ENCODE assay signal across 28 cellular contexts in genomic region chr9:3088166-3088702, GRCh38.
DNase-seq lines count a peak whose midpoint lies in the region; ATAC-seq, FAIRE-seq and TF ChIP-seq lines count a peak whose summit lies in the region.
"Had no signal": no experiment of that assay in that cellular context is flagged by ENCODE, and none has a peak within 500 bp of the region (broad histone marks: within the 10 kb centered on the region; RNA-seq: fewer than 3 reads in every experiment).

No MANE protein-coding gene starts in this region.

- 0% methylated on average over 10 of the region's 10 CpGs for WGBS in K562 (ENCODE audit: insufficient coverage, low coverage, missing lambda C conversion rate)

- H3K4me3 ChIP-seq in K562 (no peak overlapping the region), neural progenitor cell (no peak overlapping the region)
- H3K4me3 ChIP-seq: ascending aorta; BLaER1 treated with 17β-estradiol and CSF1 and Interleukin-3, amounts not matched to agents 10 nM and 100 nM; gastroesophageal sphincter; left ventricle myocardium inferior; suprapubic skin had no signal

- H3K36me3 Mint-ChIP-seq in neural progenitor cell = no peaks in the 10 kb centered on the region
- H3K36me3 Mint-ChIP-seq: activated CD4-positive, alpha-beta memory T cell treated with anti-CD3 and anti-CD28 coated beads for 36 hours; activated naive CD4-positive, alpha-beta T cell treated with anti-CD3 and anti-CD28 coated beads, Interleukin-2, amount 50 U/mL, for 72 hours; naive B cell had no signal

- CTCF ChIA-PET in K562 (lab: Yijun Ruan, JAX; ENCODE audit: low intra/inter-chr PET ratio) = no interaction called here

- no peak overlapping the region for H3K4me2 ChIP-seq in K562 (ENCODE audit: insufficient read depth, low read length)
- H3K4me2 ChIP-seq in neural progenitor cell = no peak overlapping the region
- H3K4me2 ChIP-seq: BLaER1 treated with 17β-estradiol and CSF1 and Interleukin-3, amounts not matched to agents 10 nM and 100 nM had no signal

- no peak overlapping the region for H3K9ac ChIP-seq in K562 (ENCODE audit: insufficient read depth in 1 of 2, low read depth in 2 of 2, low read length in 2 of 2)
- H3K9ac ChIP-seq in neural progenitor cell = no peak overlapping the region
- H3K9ac ChIP-seq: BLaER1 treated with 17β-estradiol and CSF1 and Interleukin-3, amounts not matched to agents 10 nM and 100 nM had no signal

- H3K9me3 ChIP-seq in K562 (replicated peaks; ENCODE audit: control insufficient read depth, insufficient read depth, low read depth, low read length) (no peaks in the 10 kb centered on the region), neural progenitor cell (ENCODE audit: low read depth) (no peaks in the 10 kb centered on the region)
- H3K9me3 ChIP-seq: ascending aorta; BLaER1 treated with 17β-estradiol and CSF1 and Interleukin-3, amounts not matched to agents 10 nM and 100 nM; gastroesophageal sphincter; left ventricle myocardium inferior; suprapubic skin had no signal

- intact Hi-C loops in K562 (cut with micrococcal nuclease) = no loop called here

- H3K27ac Mint-ChIP-seq in neural progenitor cell = no peak overlapping the region
- H3K27ac Mint-ChIP-seq: activated CD4-positive, alpha-beta memory T cell treated with anti-CD3 and anti-CD28 coated beads for 36 hours; activated naive CD4-positive, alpha-beta T cell treated with anti-CD3 and anti-CD28 coated beads, Interleukin-2, amount 50 U/mL, for 72 hours; HFFc6 had no signal

- POLR2A ChIA-PET in K562 (lab: Yijun Ruan, JAX) = interaction anchor here (0.7 kb wide), 1 partner anchor 291 kb away, joined by 4 read pairs; no protein-coding TSS in a partner anchor

- in situ Hi-C loops in K562 (cut with MboI) = no loop called here

- TF ChIP-seq RAD21 in K562 (CRISPR knock-in tag; conservative IDR thresholded peaks at IDR 0.05 in 1 of 2, IDR thresholded peaks at IDR 0.05 in 1 of 2) = no peak

- no peak for TF ChIP-seq EP300 in K562 (IDR thresholded peaks at IDR 0.05; ENCODE audit: low read length)

- H3K36me3 ChIP-seq in K562 (ENCODE audit: control insufficient read depth, insufficient read depth, low read length) (no peaks in the 10 kb centered on the region), neural progenitor cell (no peaks in the 10 kb centered on the region)
- H3K36me3 ChIP-seq: ascending aorta; BLaER1 treated with 17β-estradiol and CSF1 and Interleukin-3, amounts not matched to agents 10 nM and 100 nM; gastroesophageal sphincter; left ventricle myocardium inferior; suprapubic skin had no signal

- peaks cover 3% of the 10 kb centered on the region for H3K27me3 Mint-ChIP-seq in neural progenitor cell (ENCODE audit: insufficient read depth, low read depth)

- no peaks in the 10 kb centered on the region for H3K4me1 ChIP-seq in K562 (replicated peaks in 1 of 2; ENCODE audit: control insufficient read depth in 2 of 2, insufficient read depth in 2 of 2, low read length in 2 of 2)
- H3K4me1 ChIP-seq in neural progenitor cell = peaks cover 8% of the 10 kb centered on the region
- H3K4me1 ChIP-seq: ascending aorta; BLaER1 treated with 17β-estradiol and CSF1 and Interleukin-3, amounts not matched to agents 10 nM and 100 nM; gastroesophageal sphincter; left ventricle myocardium inferior; suprapubic skin had no signal

- no peak for FAIRE-seq in K562 (lab: Jason Lieb, UNC)
- FAIRE-seq: endometrium, TTC549 had no signal

- BruUV-seq in K562 (replicated peaks; lab: Mats Ljungman, UMichigan) = no TSS peak

- no peak overlapping the region for H3K27ac ChIP-seq in K562 (ENCODE audit: extremely low read depth, low read depth, low read length)
- H3K27ac ChIP-seq in neural progenitor cell = no peak overlapping the region
- H3K27ac ChIP-seq: ascending aorta; BLaER1 treated with 17β-estradiol and CSF1 and Interleukin-3, amounts not matched to agents 10 nM and 100 nM; gastroesophageal sphincter; left ventricle myocardium inferior; suprapubic skin had no signal

- H3K9me3 Mint-ChIP-seq in neural progenitor cell = no peaks in the 10 kb centered on the region
- H3K9me3 Mint-ChIP-seq: activated CD4-positive, alpha-beta memory T cell treated with anti-CD3 and anti-CD28 coated beads for 36 hours; activated naive CD4-positive, alpha-beta T cell treated with anti-CD3 and anti-CD28 coated beads, Interleukin-2, amount 50 U/mL, for 72 hours had no signal

- no peak for TF ChIP-seq POLR2A in K562 (conservative IDR thresholded peaks at IDR 0.05)

- no peaks in the 10 kb centered on the region for H3F3A ChIP-seq in neural progenitor cell (ENCODE audit: low read depth)

- no peaks in the 10 kb centered on the region for H3K27me3 ChIP-seq in K562 (ENCODE audit: control insufficient read depth in 2 of 2, insufficient read depth in 2 of 2, low read length in 2 of 2)
- no peaks in the 10 kb centered on the region for H3K27me3 ChIP-seq in neural progenitor cell
- H3K27me3 ChIP-seq: ascending aorta; BLaER1 treated with 17β-estradiol and CSF1 and Interleukin-3, amounts not matched to agents 10 nM and 100 nM; gastroesophageal sphincter; suprapubic skin had no signal

- H3K79me2 ChIP-seq in K562 (ENCODE audit: control insufficient read depth, insufficient read depth, low read length) = no peaks in the 10 kb centered on the region
- H3K79me2 ChIP-seq in neural progenitor cell (ENCODE audit: low read depth) = no peaks in the 10 kb centered on the region

- TF ChIP-seq CTCF in K562 (IDR thresholded peaks at IDR 0.05 in 2 of 3, conservative IDR thresholded peaks at IDR 0.05 in 1 of 3; ENCODE audit: insufficient read depth in 2 of 3, low read depth in 1 of 3, low read length in 3 of 3) (no peak), neural progenitor cell (IDR thresholded peaks at IDR 0.05) (no peak)

- ATAC-seq in K562 (0 out of 3 replicates have a peak, but pooled peaks have one; percentile 43), GM18868 (IDR thresholded peaks at IDR 0.05; ENCODE audit: unreplicated experiment) (no peak)
- ATAC-seq: activated CD4-positive, CD25-positive, alpha-beta regulatory T cell treated with anti-CD3 and anti-CD28 coated beads, Interleukin-2, amount 50 U/mL, for 24 hours; activated naive CD4-positive, alpha-beta T cell treated with anti-CD3 and anti-CD28 coated beads, Interleukin-2, amount 50 U/mL, for 72 hours; gastroesophageal sphincter had no signal

- no peak overlapping the region for H3K4me3 Mint-ChIP-seq in neural progenitor cell
- H3K4me3 Mint-ChIP-seq: activated CD4-positive, alpha-beta memory T cell treated with anti-CD3 and anti-CD28 coated beads for 36 hours; HFFc6; naive B cell had no signal

- no peaks in the 10 kb centered on the region for H3K9me1 ChIP-seq in K562 (ENCODE audit: control insufficient read depth, insufficient read depth, low read length)

- H2AFZ ChIP-seq in K562 (ENCODE audit: low read depth, low read length) = no peak overlapping the region
- no peak overlapping the region for H2AFZ ChIP-seq in neural progenitor cell (replicated peaks)

- H4K20me1 ChIP-seq in K562 (replicated peaks; ENCODE audit: control insufficient read depth, insufficient read depth, low read length) = no peaks in the 10 kb centered on the region
- H4K20me1 ChIP-seq in neural progenitor cell (ENCODE audit: low read depth) = no peaks in the 10 kb centered on the region
- H4K20me1 ChIP-seq: BLaER1 treated with 17β-estradiol and CSF1 and Interleukin-3, amounts not matched to agents 10 nM and 100 nM had no signal

- DNase-seq in NCI-H82 (lab: John Stamatoyannopoulos, UW) (peak; percentile 9), NCI-H82 treated with DMSO at 0.1 percent for 48 hours (lab: John Stamatoyannopoulos, UW; ENCODE audit: unreplicated experiment) (no peak), NCI-H1048 (lab: John Stamatoyannopoulos, UW) (peak; percentile 20), K562 (ENCODE audit: extremely low read depth in 1 of 4, low spot score in 3 of 4) (no peak), neural progenitor cell (ENCODE audit: low spot score) (peak; percentile 10), AG08396 (ENCODE audit: low spot score) (no peak)
- DNase-seq in stimulated activated CD4-positive, alpha-beta T cell treated with anti-CD3 and anti-CD28 coated beads, Interleukin-2, amount 100 ng/mL, for 24 hours = no peak
- DNase-seq: activated CD4-positive, alpha-beta memory T cell treated with anti-CD3 and anti-CD28 coated beads for 36 hours; activated CD8-positive, alpha-beta memory T cell treated with anti-CD3 and anti-CD28 coated beads, Interleukin-2, amount 50 U/mL, for 48 hours; GF-D8; HFFc6; hippocampal formation; islet precursor cell; left ventricle myocardium inferior; naive B cell; NCI-H187 treated with DMSO at 0.1 percent for 48 hours; NCI-H446 treated with DMSO at 0.1 percent for 48 hours; occipital lobe; stimulated activated naive CD4-positive, alpha-beta T cell had no signal

- H3K4me1 Mint-ChIP-seq in neural progenitor cell = no peaks in the 10 kb centered on the region
- H3K4me1 Mint-ChIP-seq: naive B cell had no signal

TF ChIP-seq in K562, 482 proteins besides CTCF, POLR2A, EP300 and RAD21 (continues in another document):
- TF ChIP-seq POLR2H (tag; IDR thresholded peaks at IDR 0.05; ENCODE audit: low read depth) (no peak), TRIM28 (IDR thresholded peaks at IDR 0.05) (no peak), ZFPM2 (CRISPR knock-in tag; IDR thresholded peaks at IDR 0.05) (no peak), HDGF (IDR thresholded peaks at IDR 0.05) (no peak), ETS2 (tag; IDR thresholded peaks at IDR 0.05; ENCODE audit: borderline replicate concordance, poor library complexity, severe bottlenecking) (no peak), ZNF778 (CRISPR knock-in tag; IDR thresholded peaks at IDR 0.05) (no peak), TAF9B (IDR thresholded peaks at IDR 0.05; ENCODE audit: partially characterized antibody) (no peak), CHAMP1 (IDR thresholded peaks at IDR 0.05) (no peak), BHLHE40 (IDR thresholded peaks at IDR 0.05; ENCODE audit: low read length) (no peak), C11orf30 (IDR thresholded peaks at IDR 0.05; ENCODE audit: low read depth) (no peak), CHD2 (IDR thresholded peaks at IDR 0.05; ENCODE audit: low read depth, low read length) (no peak)

Comparison
In these comparisons a context has a peak if more than half of its experiments do, and no peak if none do; other contexts are left out.
1. DNase-seq: peak in NCI-H82 (single experiment), NCI-H1048 (single experiment) and neural progenitor cell (single experiment); none in NCI-H82 treated with DMSO at 0.1 percent for 48 hours (single experiment), K562 (0 of 4), stimulated activated CD4-positive, alpha-beta T cell treated with anti-CD3 and anti-CD28 coated beads, Interleukin-2, amount 100 ng/mL, for 24 hours (0 of 2) and AG08396 (single experiment).